26 cellular contexts compared by ENCODE assay signal in the genomic region with DNA sequence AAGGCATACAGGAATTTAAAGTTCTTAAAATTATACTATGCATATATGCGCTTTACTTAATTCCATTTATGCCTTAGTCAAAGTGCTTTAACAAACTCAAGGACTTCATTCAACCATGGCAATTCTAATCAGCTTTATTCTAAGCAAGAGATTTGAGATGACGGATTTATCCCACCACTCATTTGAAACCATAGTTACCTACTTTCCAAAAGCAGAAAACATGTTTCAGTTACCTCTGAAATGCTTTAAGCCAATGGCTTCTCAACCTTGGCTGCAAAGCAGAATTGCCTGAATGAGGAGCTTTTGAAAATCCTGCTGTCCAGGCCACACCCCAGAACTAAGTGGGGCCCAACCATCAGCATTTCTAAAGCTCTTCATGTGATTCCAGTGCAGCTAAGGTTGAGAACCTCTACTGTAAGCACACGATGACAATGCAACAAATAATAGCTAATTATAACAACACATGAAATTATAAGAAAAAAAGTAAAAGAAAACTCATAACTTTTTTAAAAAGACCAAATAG.
"Had no signal": no experiment of that assay in that cellular context is flagged by ENCODE, and none has a peak within 500 bp of the region (broad histone marks: within the 10 kb centered on the region; RNA-seq: fewer than 3 reads in every experiment).

No MANE protein-coding gene starts in this region.

- H3K27me3 ChIP-seq: ascending aorta, brain microvascular endothelial cell, hepatocyte, right lobe of liver, upper lobe of left lung had no signal

- H3K27ac ChIP-seq: brain microvascular endothelial cell, hepatocyte, right lobe of liver, skin epidermis, upper lobe of left lung had no signal

- H3K4me3 Mint-ChIP-seq: activated T-cell treated with anti-CD3 and anti-CD28 coated beads, Interleukin-2, amount 50 U/mL, for 24 hours; activated T-helper 17 cell treated with anti-CD3 and anti-CD28 coated beads, Interleukin-2, amount 50 U/mL, for 72 hours; effector memory CD8-positive, alpha-beta T cell; memory B cell; neural crest cell; stimulated activated effector memory CD8-positive, alpha-beta T cell treated with anti-CD3 and anti-CD28 coated beads, Interleukin-12 subunit alpha, Interleukin-12 subunit beta, amount 100 ng/mL, for 72 hours; stimulated activated naive CD8-positive, alpha-beta T cell treated with anti-CD3 and anti-CD28 coated beads, Interleukin-15, amount 100 ng/mL, for 72 hours had no signal

- H3K4me2 ChIP-seq: hepatocyte had no signal

- H3K4me3 ChIP-seq: ascending aorta, hepatocyte, right lobe of liver, skin epidermis, thoracic aorta, upper lobe of left lung had no signal

- DNase-seq: activated CD8-positive, alpha-beta memory T cell treated with anti-CD3 and anti-CD28 coated beads, Interleukin-2, amount 50 U/mL, for 4 hours; activated T-cell treated with anti-CD3 and anti-CD28 coated beads, Interleukin-2, amount 50 U/mL, for 24 hours; brain microvascular endothelial cell; central memory CD4-positive, alpha-beta T cell; effector memory CD8-positive, alpha-beta T cell; glutamatergic neuron; left cardiac atrium; occipital lobe; right lobe of liver; stimulated activated CD4-positive, alpha-beta T cell treated with anti-CD3 and anti-CD28 coated beads, Interleukin-1b, Interleukin-23, amount 100 ng/mL, for 48 hours; stimulated activated naive CD8-positive, alpha-beta T cell treated with anti-CD3 and anti-CD28 coated beads, Interleukin-15, amount 100 ng/mL, for 72 hours; T-helper 1 cell; upper lobe of left lung had no signal

- H3K36me3 ChIP-seq: ascending aorta, brain microvascular endothelial cell, right lobe of liver, thoracic aorta, upper lobe of left lung had no signal

- H3K79me2 ChIP-seq: hepatocyte had no signal

- ATAC-seq: activated naive CD4-positive, alpha-beta T cell treated with anti-CD3 and anti-CD28 coated beads, Interleukin-2, amount 50 U/mL, for 72 hours; activated T-helper 17 cell treated with anti-CD3 and anti-CD28 coated beads, Interleukin-2, amount 50 U/mL, for 72 hours; effector memory CD8-positive, alpha-beta T cell; esophagus mucosa; left cardiac atrium; right lobe of liver; stimulated activated effector memory CD8-positive, alpha-beta T cell treated with anti-CD3 and anti-CD28 coated beads, Interleukin-12 subunit alpha, Interleukin-12 subunit beta, amount 100 ng/mL, for 72 hours; stimulated activated naive CD8-positive, alpha-beta T cell treated with anti-CD3 and anti-CD28 coated beads, Interleukin-15, amount 100 ng/mL, for 72 hours had no signal

- H2AFZ ChIP-seq: hepatocyte had no signal

- H3K9me3 ChIP-seq: ascending aorta, right lobe of liver, thoracic aorta, upper lobe of left lung had no signal

- H3K4me1 Mint-ChIP-seq: activated T-helper 17 cell treated with anti-CD3 and anti-CD28 coated beads, Interleukin-2, amount 50 U/mL, for 72 hours; memory B cell; neural crest cell; stimulated activated effector memory CD8-positive, alpha-beta T cell treated with anti-CD3 and anti-CD28 coated beads, Interleukin-12 subunit alpha, Interleukin-12 subunit beta, amount 100 ng/mL, for 72 hours; stimulated activated naive CD8-positive, alpha-beta T cell treated with anti-CD3 and anti-CD28 coated beads, Interleukin-15, amount 100 ng/mL, for 72 hours had no signal

- H3K4me1 ChIP-seq: right lobe of liver, upper lobe of left lung had no signal

- FAIRE-seq: colon, endothelial cell of umbilical vein, TTC549 had no signal

- H3K27ac Mint-ChIP-seq: activated naive CD4-positive, alpha-beta T cell treated with anti-CD3 and anti-CD28 coated beads, Interleukin-2, amount 50 U/mL, for 72 hours; activated T-cell treated with anti-CD3 and anti-CD28 coated beads, Interleukin-2, amount 50 U/mL, for 24 hours; activated T-helper 17 cell treated with anti-CD3 and anti-CD28 coated beads, Interleukin-2, amount 50 U/mL, for 72 hours; effector memory CD8-positive, alpha-beta T cell; memory B cell; stimulated activated effector memory CD8-positive, alpha-beta T cell treated with anti-CD3 and anti-CD28 coated beads, Interleukin-12 subunit alpha, Interleukin-12 subunit beta, amount 100 ng/mL, for 72 hours; stimulated activated naive CD8-positive, alpha-beta T cell treated with anti-CD3 and anti-CD28 coated beads, Interleukin-15, amount 100 ng/mL, for 72 hours had no signal

- H3K36me3 Mint-ChIP-seq: activated naive CD4-positive, alpha-beta T cell treated with anti-CD3 and anti-CD28 coated beads, Interleukin-2, amount 50 U/mL, for 72 hours; memory B cell; stimulated activated effector memory CD8-positive, alpha-beta T cell treated with anti-CD3 and anti-CD28 coated beads, Interleukin-12 subunit alpha, Interleukin-12 subunit beta, amount 100 ng/mL, for 72 hours had no signal

- H3K9me3 Mint-ChIP-seq: activated naive CD4-positive, alpha-beta T cell treated with anti-CD3 and anti-CD28 coated beads, Interleukin-2, amount 50 U/mL, for 72 hours; activated T-cell treated with anti-CD3 and anti-CD28 coated beads, Interleukin-2, amount 50 U/mL, for 24 hours; activated T-helper 17 cell treated with anti-CD3 and anti-CD28 coated beads, Interleukin-2, amount 50 U/mL, for 72 hours; effector memory CD8-positive, alpha-beta T cell; memory B cell; neural crest cell; stimulated activated effector memory CD8-positive, alpha-beta T cell treated with anti-CD3 and anti-CD28 coated beads, Interleukin-12 subunit alpha, Interleukin-12 subunit beta, amount 100 ng/mL, for 72 hours; stimulated activated naive CD8-positive, alpha-beta T cell treated with anti-CD3 and anti-CD28 coated beads, Interleukin-15, amount 100 ng/mL, for 72 hours had no signal
